33 cellular contexts compared by ENCODE assay signal in genomic region chr22:24789516-24789915, GRCh38. TPM values are rescaled to one million over a fixed set of nuclear protein-coding genes. Genes with fewer than 3 reads are reported as not detected.
"Had no signal": no experiment of that assay in that cellular context is flagged by ENCODE, and none has a peak within 500 bp of the region (broad histone marks: within the 10 kb centered on the region; RNA-seq: fewer than 3 reads in every experiment).

No MANE protein-coding gene starts in this region.

- H3K4me1 ChIP-seq: body of pancreas, colonic mucosa, esophagus muscularis mucosa, foreskin keratinocyte, gastrocnemius medialis had no signal

- H3K27ac Mint-ChIP-seq: activated CD4-positive, alpha-beta memory T cell treated with anti-CD3 and anti-CD28 coated beads for 36 hours; activated CD4-positive, alpha-beta T cell treated with anti-CD3 and anti-CD28 coated beads for 36 hours; activated CD4-positive, alpha-beta T cell treated with anti-CD3 and anti-CD28 coated beads, Interleukin-2, amount 10 ng/mL, durations not matched to agents 24 days and 14 days; activated CD8-positive, alpha-beta memory T cell treated with anti-CD3 and anti-CD28 coated beads, Interleukin-2, amount 10 ng/mL, durations not matched to agents 7 days and 5 days; activated CD8-positive, alpha-beta T cell treated with anti-CD3 and anti-CD28 coated beads, Interleukin-2, amount 10 ng/mL, durations not matched to agents 7 days and 5 days; activated naive CD4-positive, alpha-beta T cell treated with anti-CD3 and anti-CD28 coated beads for 36 hours; activated naive CD4-positive, alpha-beta T cell treated with anti-CD3 and anti-CD28 coated beads, Interleukin-2, amount 50 U/mL, for 24 hours; activated naive CD8-positive, alpha-beta T cell treated with anti-CD3 and anti-CD28 coated beads for 36 hours; activated naive CD8-positive, alpha-beta T cell treated with anti-CD3 and anti-CD28 coated beads, Interleukin-2, amount 50 U/mL, for 24 hours; activated T-helper 1 cell treated with anti-CD3 and anti-CD28 coated beads, Interleukin-12 subunit alpha, Interleukin-12 subunit beta, Interleukin-2, Interleukin-4 antibody, amounts not matched to agents 30 ng/mL and 10 ng/mL and 1 ng/mL, durations not matched to agents 14 hours and 24 hours and 36 hours; activated T-helper 2 cell treated with anti-CD3 and anti-CD28 coated beads, Interferon-gamma antibody, Interleukin-2, Interleukin-4, amounts not matched to agents 10 μg/mL and 5 μg/mL and 100 μg/mL, durations not matched to agents 14 hours and 24 hours and 36 hours; dendritic cell treated with granulocyte-macrophage colony-stimulating factor and Interleukin-4, amounts not matched to agents 40 ng/mL and 50 ng/mL, for 4 days had no signal

- H3K9me3 Mint-ChIP-seq: activated CD4-positive, alpha-beta memory T cell treated with anti-CD3 and anti-CD28 coated beads for 36 hours; activated CD4-positive, alpha-beta T cell treated with anti-CD3 and anti-CD28 coated beads, Interleukin-2, amount 10 ng/mL, durations not matched to agents 24 days and 14 days; activated naive CD4-positive, alpha-beta T cell treated with anti-CD3 and anti-CD28 coated beads for 36 hours; activated naive CD4-positive, alpha-beta T cell treated with anti-CD3 and anti-CD28 coated beads, Interleukin-2, amount 50 U/mL, for 24 hours; activated naive CD8-positive, alpha-beta T cell treated with anti-CD3 and anti-CD28 coated beads for 36 hours; activated naive CD8-positive, alpha-beta T cell treated with anti-CD3 and anti-CD28 coated beads, Interleukin-2, amount 50 U/mL, for 24 hours; activated T-helper 1 cell treated with anti-CD3 and anti-CD28 coated beads, Interleukin-12 subunit alpha, Interleukin-12 subunit beta, Interleukin-2, Interleukin-4 antibody, amounts not matched to agents 30 ng/mL and 10 ng/mL and 1 ng/mL, durations not matched to agents 14 hours and 24 hours and 36 hours; activated T-helper 2 cell treated with anti-CD3 and anti-CD28 coated beads, Interferon-gamma antibody, Interleukin-2, Interleukin-4, amounts not matched to agents 10 μg/mL and 5 μg/mL and 100 μg/mL, durations not matched to agents 14 hours and 24 hours and 36 hours; dendritic cell treated with granulocyte-macrophage colony-stimulating factor and Interleukin-4, amounts not matched to agents 40 ng/mL and 50 ng/mL, for 4 days had no signal

- H3K4me1 Mint-ChIP-seq: activated CD4-positive, alpha-beta T cell treated with anti-CD3 and anti-CD28 coated beads for 36 hours; activated CD4-positive, alpha-beta T cell treated with anti-CD3 and anti-CD28 coated beads, Interleukin-2, amount 10 ng/mL, durations not matched to agents 24 days and 14 days; activated CD8-positive, alpha-beta memory T cell treated with anti-CD3 and anti-CD28 coated beads, Interleukin-2, amount 10 ng/mL, durations not matched to agents 7 days and 5 days; activated naive CD4-positive, alpha-beta T cell treated with anti-CD3 and anti-CD28 coated beads, Interleukin-2, amount 50 U/mL, for 24 hours; activated naive CD8-positive, alpha-beta T cell treated with anti-CD3 and anti-CD28 coated beads for 36 hours; activated naive CD8-positive, alpha-beta T cell treated with anti-CD3 and anti-CD28 coated beads, Interleukin-2, amount 50 U/mL, for 24 hours had no signal

- ATAC-seq: activated CD4-positive, alpha-beta T cell treated with anti-CD3 and anti-CD28 coated beads for 36 hours; activated CD8-positive, alpha-beta memory T cell treated with anti-CD3 and anti-CD28 coated beads, Interleukin-2, amount 10 ng/mL, durations not matched to agents 7 days and 5 days; activated CD8-positive, alpha-beta T cell treated with anti-CD3 and anti-CD28 coated beads, Interleukin-2, amount 10 ng/mL, durations not matched to agents 7 days and 5 days; activated naive CD8-positive, alpha-beta T cell treated with anti-CD3 and anti-CD28 coated beads, Interleukin-2, amount 50 U/mL, for 24 hours; body of pancreas; foreskin keratinocyte; gastrocnemius medialis had no signal

- H3K27me3 ChIP-seq: adrenal gland, body of pancreas, colonic mucosa, dorsolateral prefrontal cortex, esophagus muscularis mucosa, foreskin keratinocyte, gastrocnemius medialis had no signal

- H3K4me3 Mint-ChIP-seq: activated CD4-positive, alpha-beta memory T cell treated with anti-CD3 and anti-CD28 coated beads for 36 hours; activated CD4-positive, alpha-beta T cell treated with anti-CD3 and anti-CD28 coated beads for 36 hours; activated CD4-positive, alpha-beta T cell treated with anti-CD3 and anti-CD28 coated beads, Interleukin-2, amount 10 ng/mL, durations not matched to agents 24 days and 14 days; activated CD8-positive, alpha-beta memory T cell treated with anti-CD3 and anti-CD28 coated beads, Interleukin-2, amount 10 ng/mL, durations not matched to agents 7 days and 5 days; activated CD8-positive, alpha-beta T cell treated with anti-CD3 and anti-CD28 coated beads, Interleukin-2, amount 10 ng/mL, durations not matched to agents 7 days and 5 days; activated naive CD4-positive, alpha-beta T cell treated with anti-CD3 and anti-CD28 coated beads for 36 hours; activated naive CD4-positive, alpha-beta T cell treated with anti-CD3 and anti-CD28 coated beads, Interleukin-2, amount 50 U/mL, for 24 hours; activated naive CD8-positive, alpha-beta T cell treated with anti-CD3 and anti-CD28 coated beads for 36 hours; activated naive CD8-positive, alpha-beta T cell treated with anti-CD3 and anti-CD28 coated beads, Interleukin-2, amount 50 U/mL, for 24 hours; activated T-helper 1 cell treated with anti-CD3 and anti-CD28 coated beads, Interleukin-12 subunit alpha, Interleukin-12 subunit beta, Interleukin-2, Interleukin-4 antibody, amounts not matched to agents 30 ng/mL and 10 ng/mL and 1 ng/mL, durations not matched to agents 14 hours and 24 hours and 36 hours; dendritic cell treated with granulocyte-macrophage colony-stimulating factor and Interleukin-4, amounts not matched to agents 40 ng/mL and 50 ng/mL, for 4 days had no signal

- H3K27me3 Mint-ChIP-seq: activated CD4-positive, alpha-beta memory T cell treated with anti-CD3 and anti-CD28 coated beads for 36 hours; activated CD4-positive, alpha-beta T cell treated with anti-CD3 and anti-CD28 coated beads, Interleukin-2, amount 10 ng/mL, durations not matched to agents 24 days and 14 days; activated naive CD8-positive, alpha-beta T cell treated with anti-CD3 and anti-CD28 coated beads, Interleukin-2, amount 50 U/mL, for 24 hours had no signal

- H3K9me3 ChIP-seq: adrenal gland, body of pancreas, colonic mucosa, esophagus muscularis mucosa, gastrocnemius medialis had no signal

- H3K27ac ChIP-seq: adrenal gland, body of pancreas, colonic mucosa, dorsolateral prefrontal cortex, esophagus muscularis mucosa, foreskin keratinocyte, gastrocnemius medialis had no signal

- DNase-seq: activated CD4-positive, alpha-beta memory T cell treated with anti-CD3 and anti-CD28 coated beads for 36 hours; activated CD4-positive, alpha-beta T cell treated with anti-CD3 and anti-CD28 coated beads for 36 hours; activated CD4-positive, alpha-beta T cell treated with anti-CD3 and anti-CD28 coated beads, Interleukin-2, amount 10 ng/mL, durations not matched to agents 24 days and 14 days; activated CD4-positive, CD25-positive, alpha-beta regulatory T cell; activated CD4-positive, CD25-positive, alpha-beta regulatory T cell treated with anti-CD3 and anti-CD28 coated beads, Interleukin-2, amount 50 U/mL, for 72 hours; activated CD8-positive, alpha-beta memory T cell treated with anti-CD3 and anti-CD28 coated beads, Interleukin-2, amount 10 ng/mL, durations not matched to agents 7 days and 5 days; activated CD8-positive, alpha-beta memory T cell treated with anti-CD3 and anti-CD28 coated beads, Interleukin-2, amount 50 U/mL, for 4 hours; activated CD8-positive, alpha-beta T cell treated with anti-CD3 and anti-CD28 coated beads, Interleukin-2, amount 10 ng/mL, durations not matched to agents 7 days and 5 days; activated effector memory CD4-positive, alpha-beta T cell treated with anti-CD3 and anti-CD28 coated beads, Interleukin-2, amount 50 U/mL, for 16 hours; activated naive CD4-positive, alpha-beta T cell treated with anti-CD3 and anti-CD28 coated beads for 36 hours; activated naive CD8-positive, alpha-beta T cell treated with anti-CD3 and anti-CD28 coated beads for 36 hours; activated naive CD8-positive, alpha-beta T cell treated with anti-CD3 and anti-CD28 coated beads, Interleukin-2, amount 50 U/mL, for 24 hours; activated T-cell treated with anti-CD3 and anti-CD28 coated beads, Interleukin-2, amount 50 U/mL, for 1 hour; activated T-cell treated with anti-CD3 and anti-CD28 coated beads, Interleukin-2, amount 50 U/mL, for 48 hours; adrenal gland; amygdala; body of pancreas; caudate nucleus; colonic mucosa; dorsolateral prefrontal cortex; effector memory CD4-positive, alpha-beta T cell; erythroblast; foreskin keratinocyte; gastrocnemius medialis; T-helper 2 cell had no signal

- H3K4me3 ChIP-seq: adrenal gland, body of pancreas, colonic mucosa, dorsolateral prefrontal cortex, esophagus muscularis mucosa, gastrocnemius medialis had no signal

- H3K36me3 Mint-ChIP-seq: activated CD4-positive, alpha-beta memory T cell treated with anti-CD3 and anti-CD28 coated beads for 36 hours; activated CD8-positive, alpha-beta memory T cell treated with anti-CD3 and anti-CD28 coated beads, Interleukin-2, amount 10 ng/mL, durations not matched to agents 7 days and 5 days; activated naive CD4-positive, alpha-beta T cell treated with anti-CD3 and anti-CD28 coated beads, Interleukin-2, amount 50 U/mL, for 24 hours; activated naive CD8-positive, alpha-beta T cell treated with anti-CD3 and anti-CD28 coated beads for 36 hours had no signal

- H3K36me3 ChIP-seq: adrenal gland, colonic mucosa, esophagus muscularis mucosa, gastrocnemius medialis had no signal

RNA-seq across cellular contexts. Expression of gene PIWIL3, which starts 15.0 kb away (rescaled TPM):
- total RNA-seq: activated CD4-positive, alpha-beta memory T cell treated with anti-CD3 and anti-CD28 coated beads for 36 hours; activated CD4-positive, alpha-beta T cell treated with anti-CD3 and anti-CD28 coated beads for 36 hours; activated CD4-positive, alpha-beta T cell treated with anti-CD3 and anti-CD28 coated beads, Interleukin-2, amount 10 ng/mL, durations not matched to agents 24 days and 14 days; activated CD8-positive, alpha-beta memory T cell treated with anti-CD3 and anti-CD28 coated beads for 36 hours; activated CD8-positive, alpha-beta memory T cell treated with anti-CD3 and anti-CD28 coated beads, Interleukin-2, amount 10 ng/mL, durations not matched to agents 7 days and 5 days; activated CD8-positive, alpha-beta T cell treated with anti-CD3 and anti-CD28 coated beads, Interleukin-2, amount 10 ng/mL, durations not matched to agents 7 days and 5 days; activated naive CD4-positive, alpha-beta T cell treated with anti-CD3 and anti-CD28 coated beads for 36 hours; activated naive CD8-positive, alpha-beta T cell treated with anti-CD3 and anti-CD28 coated beads for 36 hours; activated T-helper 1 cell treated with anti-CD3 and anti-CD28 coated beads, Interleukin-12 subunit alpha, Interleukin-12 subunit beta, Interleukin-2, Interleukin-4 antibody, amounts not matched to agents 30 ng/mL and 10 ng/mL and 1 ng/mL, durations not matched to agents 14 hours and 24 hours and 36 hours; activated T-helper 2 cell treated with anti-CD3 and anti-CD28 coated beads, Interferon-gamma antibody, Interleukin-2, Interleukin-4, amounts not matched to agents 10 μg/mL and 5 μg/mL and 100 μg/mL, durations not matched to agents 14 hours and 24 hours and 36 hours; adrenal gland; aorta; body of pancreas; colonic mucosa; esophagus muscularis mucosa; foreskin keratinocyte; gastrocnemius medialis; T-helper 1 cell treated with Interleukin-12 subunit alpha and Interleukin-12 subunit beta and Interleukin-4 antibody, amounts not matched to agents 30 ng/mL and 1 ng/mL, for 36 hours had no signal
- polyA plus RNA-seq: adrenal gland, aorta, foreskin keratinocyte had no signal

RNA-seq across cellular contexts. Expression of gene SGSM1, which starts 16.5 kb away (rescaled TPM):
- total RNA-seq: activated CD8-positive, alpha-beta T cell treated with anti-CD3 and anti-CD28 coated beads, Interleukin-2, amount 10 ng/mL, durations not matched to agents 7 days and 5 days; foreskin keratinocyte had no signal
- polyA plus RNA-seq: foreskin keratinocyte had no signal
